Comparison of ENCODE assay signal across 1 cellular context in the genomic region with DNA sequence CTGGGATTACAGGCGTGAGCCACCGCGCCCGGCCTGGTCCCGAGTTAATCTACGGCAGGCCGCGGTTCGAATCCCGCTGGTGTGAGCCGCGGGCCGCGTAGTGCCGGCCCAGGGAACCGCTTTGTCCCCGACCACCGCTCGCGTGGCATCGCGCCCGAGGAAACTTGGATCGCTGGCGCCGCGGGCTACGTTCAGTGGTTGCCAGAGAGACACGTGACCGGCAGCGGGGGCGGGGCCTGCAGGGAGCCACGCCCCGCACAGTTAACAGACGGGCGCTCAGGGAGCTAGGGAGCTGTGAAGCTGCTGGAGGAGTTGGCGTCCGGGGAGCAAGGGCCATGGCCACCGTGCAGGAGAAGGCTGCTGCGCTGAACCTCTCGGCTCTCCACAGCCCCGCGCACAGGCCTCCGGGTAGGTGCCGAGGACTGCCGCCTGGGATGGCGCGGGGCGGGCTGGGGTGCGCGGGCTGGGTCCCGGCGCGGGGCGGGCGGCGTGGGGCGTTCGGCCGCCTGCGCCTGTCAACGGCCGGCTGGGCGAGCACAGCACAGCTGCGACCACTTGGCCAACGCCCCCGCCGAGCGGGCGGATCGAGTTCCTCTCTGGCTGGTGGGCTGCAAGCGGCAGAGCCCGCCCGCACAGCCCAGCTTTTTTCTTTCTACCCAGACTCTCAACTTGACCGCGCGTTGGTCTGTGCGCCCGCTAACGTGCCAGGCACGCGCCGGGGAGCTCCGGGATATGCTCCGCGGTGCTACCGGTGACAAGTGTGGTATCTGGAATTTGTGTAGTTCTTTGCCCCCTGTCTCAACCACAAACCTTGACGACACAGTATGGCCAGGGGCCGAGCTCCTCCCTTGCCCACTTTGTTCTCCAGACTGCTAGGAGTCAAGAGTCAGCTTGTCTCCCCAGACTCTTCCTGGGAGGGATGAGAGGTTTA.
TF ChIP-seq lines count a peak whose summit lies in the region.

TSS of gene DEPDC7 (plus strand) at position 258 of the 931 bp plus-strand sequence. CDS start at position 336, 78 bp downstream.

TF ChIP-seq in HepG2, 621 proteins besides CTCF, POLR2A, EP300 and RAD21 (continued from another document and continues in another):
- TF ChIP-seq, protein P1, sequence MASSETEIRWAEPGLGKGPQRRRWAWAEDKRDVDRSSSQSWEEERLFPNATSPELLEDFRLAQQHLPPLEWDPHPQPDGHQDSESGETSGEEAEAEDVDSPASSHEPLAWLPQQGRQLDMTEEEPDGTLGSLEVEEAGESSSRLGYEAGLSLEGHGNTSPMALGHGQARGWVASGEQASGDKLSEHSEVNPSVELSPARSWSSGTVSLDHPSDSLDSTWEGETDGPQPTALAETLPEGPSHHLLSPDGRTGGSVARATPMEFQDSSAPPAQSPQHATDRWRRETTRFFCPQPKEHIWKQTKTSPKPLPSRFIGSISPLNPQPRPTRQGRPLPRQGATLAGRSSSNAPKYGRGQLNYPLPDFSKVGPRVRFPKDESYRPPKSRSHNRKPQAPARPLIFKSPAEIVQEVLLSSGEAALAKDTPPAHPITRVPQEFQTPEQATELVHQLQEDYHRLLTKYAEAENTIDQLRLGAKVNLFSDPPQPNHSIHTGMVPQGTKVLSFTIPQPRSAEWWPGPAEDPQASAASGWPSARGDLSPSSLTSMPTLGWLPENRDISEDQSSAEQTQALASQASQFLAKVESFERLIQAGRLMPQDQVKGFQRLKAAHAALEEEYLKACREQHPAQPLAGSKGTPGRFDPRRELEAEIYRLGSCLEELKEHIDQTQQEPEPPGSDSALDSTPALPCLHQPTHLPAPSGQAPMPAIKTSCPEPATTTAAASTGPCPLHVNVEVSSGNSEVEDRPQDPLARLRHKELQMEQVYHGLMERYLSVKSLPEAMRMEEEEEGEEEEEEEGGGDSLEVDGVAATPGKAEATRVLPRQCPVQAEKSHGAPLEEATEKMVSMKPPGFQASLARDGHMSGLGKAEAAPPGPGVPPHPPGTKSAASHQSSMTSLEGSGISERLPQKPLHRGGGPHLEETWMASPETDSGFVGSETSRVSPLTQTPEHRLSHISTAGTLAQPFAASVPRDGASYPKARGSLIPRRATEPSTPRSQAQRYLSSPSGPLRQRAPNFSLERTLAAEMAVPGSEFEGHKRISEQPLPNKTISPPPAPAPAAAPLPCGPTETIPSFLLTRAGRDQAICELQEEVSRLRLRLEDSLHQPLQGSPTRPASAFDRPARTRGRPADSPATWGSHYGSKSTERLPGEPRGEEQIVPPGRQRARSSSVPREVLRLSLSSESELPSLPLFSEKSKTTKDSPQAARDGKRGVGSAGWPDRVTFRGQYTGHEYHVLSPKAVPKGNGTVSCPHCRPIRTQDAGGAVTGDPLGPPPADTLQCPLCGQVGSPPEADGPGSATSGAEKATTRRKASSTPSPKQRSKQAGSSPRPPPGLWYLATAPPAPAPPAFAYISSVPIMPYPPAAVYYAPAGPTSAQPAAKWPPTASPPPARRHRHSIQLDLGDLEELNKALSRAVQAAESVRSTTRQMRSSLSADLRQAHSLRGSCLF (CRISPR knock-in tag; IDR thresholded peaks at IDR 0.05; ENCODE audit: borderline replicate concordance), result no peak
- TF ChIP-seq ERF (CRISPR knock-in tag; IDR thresholded peaks at IDR 0.05) (peak; percentile 49; the same call in 1 of the 2 replicates), ZNF549 (CRISPR knock-in tag; IDR thresholded peaks at IDR 0.05) (0 out of 2 replicates have a peak, but pooled peaks have one; percentile 22), HOMEZ (CRISPR knock-in tag; IDR thresholded peaks at IDR 0.05; ENCODE audit: low read depth) (peak; percentile 54; the same call in 1 of the 2 replicates), ZFYVE20 (CRISPR knock-in tag; IDR thresholded peaks at IDR 0.05; ENCODE audit: borderline replicate concordance, low read depth) (no peak), ZNF816 (CRISPR knock-in tag; IDR thresholded peaks at IDR 0.05; ENCODE audit: borderline replicate concordance) (peak; percentile 89; the same call in 1 of the 2 replicates), ZNF567 (CRISPR knock-in tag; IDR thresholded peaks at IDR 0.05; ENCODE audit: borderline replicate concordance) (peak; percentile 37; the same call in 1 of the 2 replicates), ZNF850 (CRISPR knock-in tag; conservative IDR thresholded peaks at IDR 0.05) (0 out of 2 replicates have a peak, but pooled peaks have one; percentile 55), ZNF446 (CRISPR knock-in tag; IDR thresholded peaks at IDR 0.05) (peak; percentile 14; the same call in 1 of the 2 replicates), PCBP2 (optimal IDR thresholded peaks at IDR 0.05; ENCODE audit: low read depth, low read length, poor library complexity, severe bottlenecking) (no peak), CEBPB (IDR thresholded peaks at IDR 0.05; ENCODE audit: borderline replicate concordance, low read depth, low read length) (no peak), ZNF496 (CRISPR knock-in tag; IDR thresholded peaks at IDR 0.05; ENCODE audit: insufficient replicate concordance) (no peak), ZNF646 (CRISPR knock-in tag; IDR thresholded peaks at IDR 0.05) (no peak), ISL2 (CRISPR knock-in tag; IDR thresholded peaks at IDR 0.05) (peak; percentile 51; the same call in 1 of the 2 replicates), ZNF570 (CRISPR knock-in tag; IDR thresholded peaks at IDR 0.05; ENCODE audit: borderline replicate concordance) (no peak)
- TF ChIP-seq, protein P2, sequence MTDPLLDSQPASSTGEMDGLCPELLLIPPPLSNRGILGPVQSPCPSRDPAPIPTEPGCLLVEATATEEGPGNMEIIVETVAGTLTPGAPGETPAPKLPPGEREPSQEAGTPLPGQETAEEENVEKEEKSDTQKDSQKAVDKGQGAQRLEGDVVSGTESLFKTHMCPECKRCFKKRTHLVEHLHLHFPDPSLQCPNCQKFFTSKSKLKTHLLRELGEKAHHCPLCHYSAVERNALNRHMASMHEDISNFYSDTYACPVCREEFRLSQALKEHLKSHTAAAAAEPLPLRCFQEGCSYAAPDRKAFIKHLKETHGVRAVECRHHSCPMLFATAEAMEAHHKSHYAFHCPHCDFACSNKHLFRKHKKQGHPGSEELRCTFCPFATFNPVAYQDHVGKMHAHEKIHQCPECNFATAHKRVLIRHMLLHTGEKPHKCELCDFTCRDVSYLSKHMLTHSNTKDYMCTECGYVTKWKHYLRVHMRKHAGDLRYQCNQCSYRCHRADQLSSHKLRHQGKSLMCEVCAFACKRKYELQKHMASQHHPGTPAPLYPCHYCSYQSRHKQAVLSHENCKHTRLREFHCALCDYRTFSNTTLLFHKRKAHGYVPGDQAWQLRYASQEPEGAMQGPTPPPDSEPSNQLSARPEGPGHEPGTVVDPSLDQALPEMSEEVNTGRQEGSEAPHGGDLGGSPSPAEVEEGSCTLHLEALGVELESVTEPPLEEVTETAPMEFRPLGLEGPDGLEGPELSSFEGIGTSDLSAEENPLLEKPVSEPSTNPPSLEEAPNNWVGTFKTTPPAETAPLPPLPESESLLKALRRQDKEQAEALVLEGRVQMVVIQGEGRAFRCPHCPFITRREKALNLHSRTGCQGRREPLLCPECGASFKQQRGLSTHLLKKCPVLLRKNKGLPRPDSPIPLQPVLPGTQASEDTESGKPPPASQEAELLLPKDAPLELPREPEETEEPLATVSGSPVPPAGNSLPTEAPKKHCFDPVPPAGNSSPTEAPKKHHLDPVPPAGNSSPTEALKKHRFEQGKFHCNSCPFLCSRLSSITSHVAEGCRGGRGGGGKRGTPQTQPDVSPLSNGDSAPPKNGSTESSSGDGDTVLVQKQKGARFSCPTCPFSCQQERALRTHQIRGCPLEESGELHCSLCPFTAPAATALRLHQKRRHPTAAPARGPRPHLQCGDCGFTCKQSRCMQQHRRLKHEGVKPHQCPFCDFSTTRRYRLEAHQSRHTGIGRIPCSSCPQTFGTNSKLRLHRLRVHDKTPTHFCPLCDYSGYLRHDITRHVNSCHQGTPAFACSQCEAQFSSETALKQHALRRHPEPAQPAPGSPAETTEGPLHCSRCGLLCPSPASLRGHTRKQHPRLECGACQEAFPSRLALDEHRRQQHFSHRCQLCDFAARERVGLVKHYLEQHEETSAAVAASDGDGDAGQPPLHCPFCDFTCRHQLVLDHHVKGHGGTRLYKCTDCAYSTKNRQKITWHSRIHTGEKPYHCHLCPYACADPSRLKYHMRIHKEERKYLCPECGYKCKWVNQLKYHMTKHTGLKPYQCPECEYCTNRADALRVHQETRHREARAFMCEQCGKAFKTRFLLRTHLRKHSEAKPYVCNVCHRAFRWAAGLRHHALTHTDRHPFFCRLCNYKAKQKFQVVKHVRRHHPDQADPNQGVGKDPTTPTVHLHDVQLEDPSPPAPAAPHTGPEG (CRISPR knock-in tag; IDR thresholded peaks at IDR 0.05), result peak; percentile 86; the same call in 1 of the 2 replicates
- TF ChIP-seq, protein P3, sequence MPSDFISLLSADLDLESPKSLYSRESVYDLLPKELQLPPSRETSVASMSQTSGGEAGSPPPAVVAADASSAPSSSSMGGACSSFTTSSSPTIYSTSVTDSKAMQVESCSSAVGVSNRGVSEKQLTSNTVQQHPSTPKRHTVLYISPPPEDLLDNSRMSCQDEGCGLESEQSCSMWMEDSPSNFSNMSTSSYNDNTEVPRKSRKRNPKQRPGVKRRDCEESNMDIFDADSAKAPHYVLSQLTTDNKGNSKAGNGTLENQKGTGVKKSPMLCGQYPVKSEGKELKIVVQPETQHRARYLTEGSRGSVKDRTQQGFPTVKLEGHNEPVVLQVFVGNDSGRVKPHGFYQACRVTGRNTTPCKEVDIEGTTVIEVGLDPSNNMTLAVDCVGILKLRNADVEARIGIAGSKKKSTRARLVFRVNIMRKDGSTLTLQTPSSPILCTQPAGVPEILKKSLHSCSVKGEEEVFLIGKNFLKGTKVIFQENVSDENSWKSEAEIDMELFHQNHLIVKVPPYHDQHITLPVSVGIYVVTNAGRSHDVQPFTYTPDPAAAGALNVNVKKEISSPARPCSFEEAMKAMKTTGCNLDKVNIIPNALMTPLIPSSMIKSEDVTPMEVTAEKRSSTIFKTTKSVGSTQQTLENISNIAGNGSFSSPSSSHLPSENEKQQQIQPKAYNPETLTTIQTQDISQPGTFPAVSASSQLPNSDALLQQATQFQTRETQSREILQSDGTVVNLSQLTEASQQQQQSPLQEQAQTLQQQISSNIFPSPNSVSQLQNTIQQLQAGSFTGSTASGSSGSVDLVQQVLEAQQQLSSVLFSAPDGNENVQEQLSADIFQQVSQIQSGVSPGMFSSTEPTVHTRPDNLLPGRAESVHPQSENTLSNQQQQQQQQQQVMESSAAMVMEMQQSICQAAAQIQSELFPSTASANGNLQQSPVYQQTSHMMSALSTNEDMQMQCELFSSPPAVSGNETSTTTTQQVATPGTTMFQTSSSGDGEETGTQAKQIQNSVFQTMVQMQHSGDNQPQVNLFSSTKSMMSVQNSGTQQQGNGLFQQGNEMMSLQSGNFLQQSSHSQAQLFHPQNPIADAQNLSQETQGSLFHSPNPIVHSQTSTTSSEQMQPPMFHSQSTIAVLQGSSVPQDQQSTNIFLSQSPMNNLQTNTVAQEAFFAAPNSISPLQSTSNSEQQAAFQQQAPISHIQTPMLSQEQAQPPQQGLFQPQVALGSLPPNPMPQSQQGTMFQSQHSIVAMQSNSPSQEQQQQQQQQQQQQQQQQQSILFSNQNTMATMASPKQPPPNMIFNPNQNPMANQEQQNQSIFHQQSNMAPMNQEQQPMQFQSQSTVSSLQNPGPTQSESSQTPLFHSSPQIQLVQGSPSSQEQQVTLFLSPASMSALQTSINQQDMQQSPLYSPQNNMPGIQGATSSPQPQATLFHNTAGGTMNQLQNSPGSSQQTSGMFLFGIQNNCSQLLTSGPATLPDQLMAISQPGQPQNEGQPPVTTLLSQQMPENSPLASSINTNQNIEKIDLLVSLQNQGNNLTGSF (CRISPR knock-in tag; IDR thresholded peaks at IDR 0.05), result peak; percentile 75; the same call in 1 of the 2 replicates
